15 cellular contexts compared by ENCODE assay signal in genomic region chr2:3662239-3662638, GRCh38. TPM values are rescaled to one million over a fixed set of nuclear protein-coding genes. Genes with fewer than 3 reads are reported as not detected.
DNase-seq lines count a peak whose midpoint lies in the region; ATAC-seq and TF ChIP-seq lines count a peak whose summit lies in the region.
"Had no signal": no experiment of that assay in that cellular context is flagged by ENCODE, and none has a peak within 500 bp of the region (broad histone marks: within the 10 kb centered on the region; RNA-seq: fewer than 3 reads in every experiment).

No MANE protein-coding gene starts in this region.

- H3K36me3 Mint-ChIP-seq in activated CD8-positive, alpha-beta memory T cell treated with anti-CD3 and anti-CD28 coated beads, Interleukin-2, amount 10 ng/mL, durations not matched to agents 7 days and 5 days, result no peaks in the 10 kb centered on the region
- H3K36me3 Mint-ChIP-seq in type B pancreatic cell, result no peaks in the 10 kb centered on the region

- peak overlapping the region; percentile 47 for H3K27ac ChIP-seq in upper lobe of right lung
- H3K27ac ChIP-seq: KMS-11, uterus had no signal

- TF ChIP-seq CTCF in upper lobe of right lung (IDR thresholded peaks at IDR 0.05), result no peak
- no peak for TF ChIP-seq CTCF in type B pancreatic cell (conservative IDR thresholded peaks at IDR 0.05)

- H3K27ac Mint-ChIP-seq in activated CD8-positive, alpha-beta memory T cell treated with anti-CD3 and anti-CD28 coated beads, Interleukin-2, amount 10 ng/mL, durations not matched to agents 7 days and 5 days, result peak overlapping the region; percentile 11
- no peak overlapping the region for H3K27ac Mint-ChIP-seq in type B pancreatic cell

- H3K9me3 Mint-ChIP-seq in activated CD8-positive, alpha-beta memory T cell treated with anti-CD3 and anti-CD28 coated beads, Interleukin-2, amount 10 ng/mL, durations not matched to agents 7 days and 5 days (ENCODE audit: low read depth), result no peaks in the 10 kb centered on the region
- peaks cover 8% of the 10 kb centered on the region for H3K9me3 Mint-ChIP-seq in type B pancreatic cell

- H3K4me3 Mint-ChIP-seq in activated CD8-positive, alpha-beta memory T cell treated with anti-CD3 and anti-CD28 coated beads, Interleukin-2, amount 10 ng/mL, durations not matched to agents 7 days and 5 days, result no peak overlapping the region
- no peak overlapping the region for H3K4me3 Mint-ChIP-seq in type B pancreatic cell

- intact Hi-C loops in upper lobe of right lung (cut with DNase I), result no loop called here

- CTCF ChIA-PET in activated CD8-positive, alpha-beta memory T cell treated with anti-CD3 and anti-CD28 coated beads, Interleukin-2, amount 10 ng/mL, durations not matched to agents 7 days and 5 days (lab: Charles Lee), result interaction anchor here (1.9 kb wide), 1 partner anchor 10 kb away, joined by 7 read pairs; no protein-coding TSS in a partner anchor

- peaks cover 17% of the 10 kb centered on the region for H3K4me1 Mint-ChIP-seq in activated CD8-positive, alpha-beta memory T cell treated with anti-CD3 and anti-CD28 coated beads, Interleukin-2, amount 10 ng/mL, durations not matched to agents 7 days and 5 days
- peaks cover 20% of the 10 kb centered on the region for H3K4me1 Mint-ChIP-seq in type B pancreatic cell (ENCODE audit: unreplicated experiment)

- no peak overlapping the region for H3K4me3 ChIP-seq in upper lobe of right lung
- H3K4me3 ChIP-seq: uterus had no signal

- ATAC-seq in activated CD8-positive, alpha-beta memory T cell treated with anti-CD3 and anti-CD28 coated beads, Interleukin-2, amount 10 ng/mL, durations not matched to agents 7 days and 5 days, result no peak
- no peak for ATAC-seq in upper lobe of right lung

- no peaks in the 10 kb centered on the region for H3K27me3 ChIP-seq in upper lobe of right lung
- H3K27me3 ChIP-seq: uterus had no signal

- no peaks in the 10 kb centered on the region for H3K36me3 ChIP-seq in upper lobe of right lung
- H3K36me3 ChIP-seq: uterus had no signal

- in situ Hi-C loops in T47D (cut with HindIII; ENCODE audit: low pct_unique_long_range_greater_than_20kb, low sequenced_read_pairs), result no loop called here

- H3K4me1 ChIP-seq in upper lobe of right lung, result peaks cover 7% of the 10 kb centered on the region
- H3K4me1 ChIP-seq: uterus had no signal

- H3K27me3 Mint-ChIP-seq in activated CD8-positive, alpha-beta memory T cell treated with anti-CD3 and anti-CD28 coated beads, Interleukin-2, amount 10 ng/mL, durations not matched to agents 7 days and 5 days, result no peaks in the 10 kb centered on the region
- H3K27me3 Mint-ChIP-seq in type B pancreatic cell, result no peaks in the 10 kb centered on the region

- no peak for DNase-seq in activated CD8-positive, alpha-beta memory T cell treated with anti-CD3 and anti-CD28 coated beads, Interleukin-2, amount 10 ng/mL, durations not matched to agents 7 days and 5 days
- no peak for DNase-seq in activated CD8-positive, alpha-beta memory T cell treated with anti-CD3 and anti-CD28 coated beads, Interleukin-2, amount 50 U/mL, for 4 hours
- peak; percentile 77 to 84 for DNase-seq in NOMO-1 (lab: John Stamatoyannopoulos, UW; ENCODE audit: unreplicated experiment in 2 of 2)
- DNase-seq in T47D (ENCODE audit: low read depth in 1 of 2, low spot score in 1 of 2), result peak; percentile 35 to 78
- DNase-seq in upper lobe of right lung, result peak; percentile 21
- DNase-seq in HUDEP-2 (lab: John Stamatoyannopoulos, UW; ENCODE audit: unreplicated experiment in 76 of 76), result no peak
- no peak for DNase-seq in GDM1 (lab: John Stamatoyannopoulos, UW)
- DNase-seq in type B pancreatic cell (ENCODE audit: extremely low spot score, unreplicated experiment), result no peak
- DNase-seq: DND-41; NCI-H2171 treated with DMSO at 0.1 percent for 48 hours; Right ventricle myocardium superior; stimulated activated CD4-positive, alpha-beta T cell treated with anti-CD3 and anti-CD28 coated beads, Interleukin-1b, Interleukin-23, amount 100 ng/mL, for 48 hours; uterus had no signal

- no peaks in the 10 kb centered on the region for H3K9me3 ChIP-seq in upper lobe of right lung
- H3K9me3 ChIP-seq: uterus had no signal

RNA-seq across cellular contexts. Expression of gene ALLC, which starts 4.2 kb away (rescaled TPM):
- not detected for total RNA-seq in activated CD8-positive, alpha-beta memory T cell treated with anti-CD3 and anti-CD28 coated beads, Interleukin-2, amount 10 ng/mL, durations not matched to agents 7 days and 5 days
- total RNA-seq in upper lobe of right lung (not detected), type B pancreatic cell (ENCODE audit: low replicate concordance) (not detected in 2 replicates)
- total RNA-seq: pulmonary artery endothelial cell, Right ventricle myocardium superior, uterus had no signal

RNA-seq across cellular contexts. Expression of gene DCDC2C, which starts 41.1 kb away (rescaled TPM):
- not detected for total RNA-seq in activated CD8-positive, alpha-beta memory T cell treated with anti-CD3 and anti-CD28 coated beads, Interleukin-2, amount 10 ng/mL, durations not matched to agents 7 days and 5 days
- total RNA-seq in upper lobe of right lung, result not detected
- not detected in 2 replicates for total RNA-seq in type B pancreatic cell (ENCODE audit: low replicate concordance)
- total RNA-seq: pulmonary artery endothelial cell, Right ventricle myocardium superior, uterus had no signal

Comparison
In these comparisons a context has a peak if more than half of its experiments do, and no peak if none do; other contexts are left out.
1. DNase-seq: peak in NOMO-1 (2 of 2), T47D (2 of 2) and upper lobe of right lung (single experiment); none in activated CD8-positive, alpha-beta memory T cell treated with anti-CD3 and anti-CD28 coated beads, Interleukin-2, amount 10 ng/mL, durations not matched to agents 7 days and 5 days (single experiment), activated CD8-positive, alpha-beta memory T cell treated with anti-CD3 and anti-CD28 coated beads, Interleukin-2, amount 50 U/mL, for 4 hours (single experiment), HUDEP-2 (0 of 76), GDM1 (single experiment) and type B pancreatic cell (single experiment).